ENCODE assay signal across 8 cellular contexts in the genomic region with DNA sequence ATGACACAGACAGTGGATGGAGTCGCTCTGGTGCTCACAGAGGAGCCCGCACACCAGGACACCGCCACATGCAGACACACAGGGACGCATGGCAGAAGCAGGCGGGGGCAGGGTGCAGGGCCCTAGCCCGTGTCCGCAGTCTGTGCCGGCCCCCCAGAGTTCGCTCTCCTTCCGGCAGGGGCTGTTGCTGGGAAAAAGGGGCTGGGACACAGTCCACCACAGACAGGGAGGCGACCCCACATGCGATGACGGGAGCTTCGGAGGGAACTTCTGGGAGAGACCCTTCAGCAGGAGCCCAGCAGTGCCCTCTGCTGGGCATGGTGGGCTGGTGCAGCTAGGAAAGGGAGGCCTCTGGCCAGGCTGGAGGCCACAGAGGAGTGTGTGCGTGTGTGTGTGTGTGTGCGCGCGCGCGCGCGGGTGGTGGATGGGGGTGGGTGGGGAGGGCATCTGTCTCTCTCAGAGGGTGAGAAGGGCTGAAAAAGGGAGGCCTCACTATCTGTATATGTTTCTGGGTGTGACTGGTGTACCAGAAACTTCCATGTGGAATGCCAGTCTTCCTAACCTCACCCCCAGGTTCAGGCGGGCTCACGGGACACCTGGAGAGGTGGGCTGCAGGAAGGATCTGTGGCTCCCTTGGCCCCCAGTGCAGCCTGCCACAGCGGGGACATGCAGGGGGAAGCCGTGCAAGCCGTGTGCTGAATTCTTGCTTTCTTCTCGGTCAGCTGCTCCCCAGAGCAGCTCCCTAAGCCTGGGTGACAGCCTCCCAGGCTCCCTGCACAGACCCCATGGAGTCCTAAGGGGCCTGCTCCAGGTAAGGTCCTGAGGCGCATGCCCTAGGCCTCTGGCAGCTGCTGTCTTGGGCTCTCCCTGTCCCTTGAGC.
DNase-seq lines count a peak whose midpoint lies in the region; ATAC-seq, FAIRE-seq and TF ChIP-seq lines count a peak whose summit lies in the region.

No MANE protein-coding gene starts in this region.

- POLR2A ChIA-PET in A549 (lab: Yijun Ruan, JAX) = interaction anchor here (1.0 to 1.4 kb wide), 3 partner anchors 211 to 260 kb away, joined by 3 to 17 read pairs (median 5); a partner anchor contains a TSS

- H3K9ac ChIP-seq in MM.1S (ENCODE audit: low read length) = no peak overlapping the region

- no peak for TF ChIP-seq POLR2A in A549 (IDR thresholded peaks at IDR 0.05; ENCODE audit: low read length)
- TF ChIP-seq POLR2A in upper lobe of left lung (IDR thresholded peaks at IDR 0.05) = no peak

- no peaks in the 10 kb centered on the region for H3K9me2 ChIP-seq in MM.1S (replicated peaks; ENCODE audit: insufficient read depth, low read length)

- FAIRE-seq in A549 (lab: Jason Lieb, UNC) = no peak

- no peak overlapping the region for H2AFZ ChIP-seq in MM.1S (ENCODE audit: low read length)

- WGBS in A549 (ENCODE audit: missing lambda C conversion rate) = 32% methylated on average over 17 of the region's 29 CpGs
- 31 to 48% methylated on average over 15 to 29 of the region's 29 CpGs for WGBS in upper lobe of left lung, 2 donors

- H3K79me2 ChIP-seq in MM.1S (ENCODE audit: low read length) = no peaks in the 10 kb centered on the region

- peak overlapping the region; percentile 92 to 93 for H3K27ac ChIP-seq in A549
- H3K27ac ChIP-seq in MM.1S (ENCODE audit: low read length) = no peak overlapping the region
- H3K27ac ChIP-seq in upper lobe of left lung = no peak overlapping the region

- H4K20me1 ChIP-seq in MM.1S (ENCODE audit: insufficient read depth, low read length) = no peaks in the 10 kb centered on the region

- peak; percentile 88 for TF ChIP-seq CTCF in A549 (IDR thresholded peaks at IDR 0.05)
- peak; percentile 50 for TF ChIP-seq CTCF in MM.1S (IDR thresholded peaks at IDR 0.05; ENCODE audit: low read length)
- peak; percentile 90 to 93 (median 91) for TF ChIP-seq CTCF in upper lobe of left lung (IDR thresholded peaks at IDR 0.05)

- DNase-seq in A549 (ENCODE audit: low read depth in 1 of 2, low spot score in 1 of 2) (peak; percentile 76 to 83), MM.1S (peak; percentile 30), SW480 (ENCODE audit: low spot score) (peak; percentile 51), left cardiac atrium (peak; percentile 75), posterior vena cava (ENCODE audit: low spot score) (peak; percentile 90), upper lobe of left lung (peak; percentile 68 to 88)
- DNase-seq in activated naive CD8-positive, alpha-beta T cell treated with anti-CD3 and anti-CD28 coated beads, Interleukin-2, amount 50 U/mL, for 16 hours (ENCODE audit: low read depth, low spot score) = peak; percentile 28

- H3K27me3 ChIP-seq in MM.1S (replicated peaks; ENCODE audit: insufficient read depth, low read length) (no peaks in the 10 kb centered on the region), upper lobe of left lung (no peaks in the 10 kb centered on the region)

- H3K4me3 ChIP-seq in A549 (0 out of 3 replicates have a peak overlapping the region, but pooled peaks have one; percentile 24), MM.1S (ENCODE audit: low read length) (no peak overlapping the region), upper lobe of left lung (peak overlapping the region in 2 of 4 donors; percentile 16 to 35)

- H3K4me2 ChIP-seq in A549 (peak overlapping the region; percentile 88), MM.1S (ENCODE audit: low read depth, low read length) (no peak overlapping the region)

- H3K4me1 ChIP-seq in A549 (peaks cover 64% of the 10 kb centered on the region), MM.1S (ENCODE audit: low read length) (no peaks in the 10 kb centered on the region), upper lobe of left lung (peaks cover 13 to 33% (median 18%) of the 10 kb centered on the region in 4 donors)

- intact Hi-C loops in left cardiac atrium (cut with DNase I) = loop anchor here (2.0 to 5.0 kb wide), 2 partner anchors 93 to 94 kb away; no protein-coding TSS in a partner anchor
- intact Hi-C loops in posterior vena cava (cut with DNase I) = loop anchor here (2.0 to 5.0 kb wide), 3 partner anchors 38 to 93 kb away; no protein-coding TSS in a partner anchor

- CTCF ChIA-PET in A549 (lab: Yijun Ruan, JAX) = interaction anchor here (0.6 to 6.6 kb wide), 52 partner anchors 8 to 272 kb away, joined by 3 to 106 read pairs (median 4); a partner anchor contains a TSS

- ATAC-seq in A549 (peak; percentile 21 to 70; a peak in 4 of 6 replicates), GM18511 (IDR thresholded peaks at IDR 0.05; ENCODE audit: unreplicated experiment) (peak; percentile 66), left cardiac atrium (peak; percentile 52 to 62), upper lobe of left lung (ENCODE audit: low FRiP score in 2 of 2) (peak; percentile 77 to 88)

- H3K9me3 ChIP-seq in A549 (no peaks in the 10 kb centered on the region), MM.1S (replicated peaks; ENCODE audit: insufficient read depth, low read length) (no peaks in the 10 kb centered on the region), upper lobe of left lung (no peaks in the 10 kb centered on the region)

- TF ChIP-seq EP300 in A549 (IDR thresholded peaks at IDR 0.05) (no peak), upper lobe of left lung (IDR thresholded peaks at IDR 0.05) (no peak)

- H3F3A ChIP-seq in MM.1S (ENCODE audit: insufficient read depth, low read length) = no peaks in the 10 kb centered on the region

- H3K36me3 ChIP-seq in MM.1S (replicated peaks; ENCODE audit: insufficient read depth, low read length) (no peaks in the 10 kb centered on the region), upper lobe of left lung (no peaks in the 10 kb centered on the region)

- peak; percentile 88 to 92 for TF ChIP-seq RAD21 in A549 (conservative IDR thresholded peaks at IDR 0.05 in 1 of 2, IDR thresholded peaks at IDR 0.05 in 1 of 2)

TF ChIP-seq in A549, 52 proteins besides CTCF, POLR2A, EP300 and RAD21:
- TF ChIP-seq MYC (IDR thresholded peaks at IDR 0.05; ENCODE audit: borderline replicate concordance, low read length) (0 out of 2 replicates have a peak, but pooled peaks have one; percentile 12), HOXB5 (CRISPR knock-in tag; IDR thresholded peaks at IDR 0.05) (0 out of 2 replicates have a peak, but pooled peaks have one; percentile 32), JUN (IDR thresholded peaks at IDR 0.05) (peak in 1 of 2 experiments; percentile 41; a peak in 1 of 5 replicates), PHF8 (IDR thresholded peaks at IDR 0.05; ENCODE audit: borderline replicate concordance, low read depth) (no peak), TP53 (CRISPR knock-in tag; IDR thresholded peaks at IDR 0.05) (no peak), HOXB13 (CRISPR knock-in tag; IDR thresholded peaks at IDR 0.05; ENCODE audit: low read depth) (0 out of 2 replicates have a peak, but pooled peaks have one; percentile 49), SMC3 (IDR thresholded peaks at IDR 0.05) (peak; percentile 93)
- TF ChIP-seq, protein P1, sequence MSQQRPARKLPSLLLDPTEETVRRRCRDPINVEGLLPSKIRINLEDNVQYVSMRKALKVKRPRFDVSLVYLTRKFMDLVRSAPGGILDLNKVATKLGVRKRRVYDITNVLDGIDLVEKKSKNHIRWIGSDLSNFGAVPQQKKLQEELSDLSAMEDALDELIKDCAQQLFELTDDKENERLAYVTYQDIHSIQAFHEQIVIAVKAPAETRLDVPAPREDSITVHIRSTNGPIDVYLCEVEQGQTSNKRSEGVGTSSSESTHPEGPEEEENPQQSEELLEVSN (IDR thresholded peaks at IDR 0.05; ENCODE audit: borderline replicate concordance, low read depth) = peak; percentile 78; the same call in 1 of the 2 replicates
- TF ChIP-seq, protein P2, sequence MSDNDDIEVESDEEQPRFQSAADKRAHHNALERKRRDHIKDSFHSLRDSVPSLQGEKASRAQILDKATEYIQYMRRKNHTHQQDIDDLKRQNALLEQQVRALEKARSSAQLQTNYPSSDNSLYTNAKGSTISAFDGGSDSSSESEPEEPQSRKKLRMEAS (IDR thresholded peaks at IDR 0.05) = peak; percentile 86
- TF ChIP-seq, protein P3, sequence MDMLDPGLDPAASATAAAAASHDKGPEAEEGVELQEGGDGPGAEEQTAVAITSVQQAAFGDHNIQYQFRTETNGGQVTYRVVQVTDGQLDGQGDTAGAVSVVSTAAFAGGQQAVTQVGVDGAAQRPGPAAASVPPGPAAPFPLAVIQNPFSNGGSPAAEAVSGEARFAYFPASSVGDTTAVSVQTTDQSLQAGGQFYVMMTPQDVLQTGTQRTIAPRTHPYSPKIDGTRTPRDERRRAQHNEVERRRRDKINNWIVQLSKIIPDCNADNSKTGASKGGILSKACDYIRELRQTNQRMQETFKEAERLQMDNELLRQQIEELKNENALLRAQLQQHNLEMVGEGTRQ (IDR thresholded peaks at IDR 0.05) = no peak

Comparison
In these comparisons a context has a peak if more than half of its experiments do, and no peak if none do; other contexts are left out.
1. DNase-seq: peak in every context shown above with its lines; median percentile 90 in posterior vena cava; 80 in A549; 78 in upper lobe of left lung; 75 in left cardiac atrium; 51 in SW480; 30 in MM.1S; 28 in activated naive CD8-positive, alpha-beta T cell treated with anti-CD3 and anti-CD28 coated beads, Interleukin-2, amount 50 U/mL, for 16 hours.
2. H3K27ac ChIP-seq: peak in A549 (2 of 2); none in MM.1S (single experiment) and upper lobe of left lung (0 of 4).
3. Peak in every context shown above with its lines, with median percentiles within 50 percentile points of each other: ATAC-seq and CTCF ChIP-seq.